1 cellular context compared by ENCODE assay signal in genomic region chr1:32989160-32989894, GRCh38.
TF ChIP-seq lines count a peak whose summit lies in the region.

No MANE protein-coding gene starts in this region.

TF ChIP-seq in WTC11, 78 proteins besides CTCF, POLR2A, EP300 and RAD21 (continued from another document):
- TF ChIP-seq AFF4 (CRISPR knock-in tag; IDR thresholded peaks at IDR 0.05; ENCODE audit: borderline replicate concordance) = no peak
- no peak for TF ChIP-seq PREB (CRISPR knock-in tag; IDR thresholded peaks at IDR 0.05; ENCODE audit: borderline replicate concordance)
- no peak for TF ChIP-seq E2F4 (CRISPR knock-in tag; IDR thresholded peaks at IDR 0.05; ENCODE audit: borderline replicate concordance, low read depth)
- TF ChIP-seq ESRRA (CRISPR knock-in tag; IDR thresholded peaks at IDR 0.05; ENCODE audit: borderline replicate concordance) = no peak
- no peak for TF ChIP-seq ZNF396 (CRISPR knock-in tag; IDR thresholded peaks at IDR 0.05; ENCODE audit: borderline replicate concordance)
- no peak for TF ChIP-seq E2F1 (CRISPR knock-in tag; IDR thresholded peaks at IDR 0.05)
- TF ChIP-seq, protein P1, sequence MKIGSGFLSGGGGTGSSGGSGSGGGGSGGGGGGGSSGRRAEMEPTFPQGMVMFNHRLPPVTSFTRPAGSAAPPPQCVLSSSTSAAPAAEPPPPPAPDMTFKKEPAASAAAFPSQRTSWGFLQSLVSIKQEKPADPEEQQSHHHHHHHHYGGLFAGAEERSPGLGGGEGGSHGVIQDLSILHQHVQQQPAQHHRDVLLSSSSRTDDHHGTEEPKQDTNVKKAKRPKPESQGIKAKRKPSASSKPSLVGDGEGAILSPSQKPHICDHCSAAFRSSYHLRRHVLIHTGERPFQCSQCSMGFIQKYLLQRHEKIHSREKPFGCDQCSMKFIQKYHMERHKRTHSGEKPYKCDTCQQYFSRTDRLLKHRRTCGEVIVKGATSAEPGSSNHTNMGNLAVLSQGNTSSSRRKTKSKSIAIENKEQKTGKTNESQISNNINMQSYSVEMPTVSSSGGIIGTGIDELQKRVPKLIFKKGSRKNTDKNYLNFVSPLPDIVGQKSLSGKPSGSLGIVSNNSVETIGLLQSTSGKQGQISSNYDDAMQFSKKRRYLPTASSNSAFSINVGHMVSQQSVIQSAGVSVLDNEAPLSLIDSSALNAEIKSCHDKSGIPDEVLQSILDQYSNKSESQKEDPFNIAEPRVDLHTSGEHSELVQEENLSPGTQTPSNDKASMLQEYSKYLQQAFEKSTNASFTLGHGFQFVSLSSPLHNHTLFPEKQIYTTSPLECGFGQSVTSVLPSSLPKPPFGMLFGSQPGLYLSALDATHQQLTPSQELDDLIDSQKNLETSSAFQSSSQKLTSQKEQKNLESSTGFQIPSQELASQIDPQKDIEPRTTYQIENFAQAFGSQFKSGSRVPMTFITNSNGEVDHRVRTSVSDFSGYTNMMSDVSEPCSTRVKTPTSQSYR (CRISPR knock-in tag; IDR thresholded peaks at IDR 0.05) = no peak
- TF ChIP-seq ZNF138 (CRISPR knock-in tag; conservative IDR thresholded peaks at IDR 0.05) = no peak
- TF ChIP-seq CREB1 (CRISPR knock-in tag; IDR thresholded peaks at IDR 0.05) = no peak
